ENCODE assay signal across 2 cellular contexts in the genomic region with DNA sequence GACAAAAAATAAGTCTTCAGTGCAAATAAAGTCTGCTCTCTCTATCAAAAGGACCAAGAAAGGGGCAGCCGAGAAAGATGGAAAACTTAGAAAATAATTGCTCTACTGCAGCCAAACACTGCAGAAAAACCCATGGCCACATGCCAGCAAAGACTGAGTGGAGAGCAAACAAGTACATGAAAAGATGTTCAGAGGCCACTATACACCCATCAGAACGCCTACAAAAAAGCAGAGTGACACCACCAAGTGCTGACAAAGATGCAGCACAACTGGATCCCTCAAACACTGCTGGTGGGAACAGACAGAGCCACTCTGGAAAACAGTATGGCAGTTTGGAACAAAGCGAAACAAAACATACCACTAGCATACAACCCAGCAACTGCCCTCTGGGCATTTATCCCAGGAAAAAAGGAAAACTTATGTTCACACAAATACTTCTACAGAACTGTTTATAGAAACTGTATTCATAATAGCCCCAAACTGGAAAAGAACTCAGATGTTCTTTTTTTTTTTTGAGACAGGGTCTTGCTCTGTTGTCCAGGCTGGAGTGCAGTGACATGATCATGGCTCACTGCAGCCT.
TF ChIP-seq lines count a peak whose summit lies in the region.

No MANE protein-coding gene starts in this region.

TF ChIP-seq in HepG2, 621 proteins besides CTCF, POLR2A, EP300 and RAD21:
- no peak for TF ChIP-seq SOX6 (IDR thresholded peaks at IDR 0.05)
- no peak for TF ChIP-seq SOX6 (CRISPR knock-in tag; IDR thresholded peaks at IDR 0.05)
- TF ChIP-seq ZNF7 (CRISPR knock-in tag; IDR thresholded peaks at IDR 0.05): peak; percentile 91

TF ChIP-seq in GM23338, 12 proteins besides CTCF, POLR2A, EP300 and RAD21:
- TF ChIP-seq, protein P1, sequence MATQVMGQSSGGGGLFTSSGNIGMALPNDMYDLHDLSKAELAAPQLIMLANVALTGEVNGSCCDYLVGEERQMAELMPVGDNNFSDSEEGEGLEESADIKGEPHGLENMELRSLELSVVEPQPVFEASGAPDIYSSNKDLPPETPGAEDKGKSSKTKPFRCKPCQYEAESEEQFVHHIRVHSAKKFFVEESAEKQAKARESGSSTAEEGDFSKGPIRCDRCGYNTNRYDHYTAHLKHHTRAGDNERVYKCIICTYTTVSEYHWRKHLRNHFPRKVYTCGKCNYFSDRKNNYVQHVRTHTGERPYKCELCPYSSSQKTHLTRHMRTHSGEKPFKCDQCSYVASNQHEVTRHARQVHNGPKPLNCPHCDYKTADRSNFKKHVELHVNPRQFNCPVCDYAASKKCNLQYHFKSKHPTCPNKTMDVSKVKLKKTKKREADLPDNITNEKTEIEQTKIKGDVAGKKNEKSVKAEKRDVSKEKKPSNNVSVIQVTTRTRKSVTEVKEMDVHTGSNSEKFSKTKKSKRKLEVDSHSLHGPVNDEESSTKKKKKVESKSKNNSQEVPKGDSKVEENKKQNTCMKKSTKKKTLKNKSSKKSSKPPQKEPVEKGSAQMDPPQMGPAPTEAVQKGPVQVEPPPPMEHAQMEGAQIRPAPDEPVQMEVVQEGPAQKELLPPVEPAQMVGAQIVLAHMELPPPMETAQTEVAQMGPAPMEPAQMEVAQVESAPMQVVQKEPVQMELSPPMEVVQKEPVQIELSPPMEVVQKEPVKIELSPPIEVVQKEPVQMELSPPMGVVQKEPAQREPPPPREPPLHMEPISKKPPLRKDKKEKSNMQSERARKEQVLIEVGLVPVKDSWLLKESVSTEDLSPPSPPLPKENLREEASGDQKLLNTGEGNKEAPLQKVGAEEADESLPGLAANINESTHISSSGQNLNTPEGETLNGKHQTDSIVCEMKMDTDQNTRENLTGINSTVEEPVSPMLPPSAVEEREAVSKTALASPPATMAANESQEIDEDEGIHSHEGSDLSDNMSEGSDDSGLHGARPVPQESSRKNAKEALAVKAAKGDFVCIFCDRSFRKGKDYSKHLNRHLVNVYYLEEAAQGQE (IDR thresholded peaks at IDR 0.05; ENCODE audit: unreplicated experiment): no peak
- TF ChIP-seq ZNF462 (CRISPR knock-in tag; IDR thresholded peaks at IDR 0.05) (no peak), ZNF331 (CRISPR knock-in tag; IDR thresholded peaks at IDR 0.05; ENCODE audit: low read depth) (no peak), JUNB (IDR thresholded peaks at IDR 0.05; ENCODE audit: unreplicated experiment) (no peak), EZH2phosphoT487 (IDR thresholded peaks at IDR 0.05; ENCODE audit: unreplicated experiment) (no peak), CREB1 (CRISPR knock-in tag; IDR thresholded peaks at IDR 0.05; ENCODE audit: low read depth) (no peak), ZNF114 (CRISPR knock-in tag; IDR thresholded peaks at IDR 0.05) (no peak), EZH2 (IDR thresholded peaks at IDR 0.05; ENCODE audit: low read depth, unreplicated experiment) (no peak), POLR2AphosphoS5 (IDR thresholded peaks at IDR 0.05; ENCODE audit: low read depth) (no peak)
- TF ChIP-seq, protein P2, sequence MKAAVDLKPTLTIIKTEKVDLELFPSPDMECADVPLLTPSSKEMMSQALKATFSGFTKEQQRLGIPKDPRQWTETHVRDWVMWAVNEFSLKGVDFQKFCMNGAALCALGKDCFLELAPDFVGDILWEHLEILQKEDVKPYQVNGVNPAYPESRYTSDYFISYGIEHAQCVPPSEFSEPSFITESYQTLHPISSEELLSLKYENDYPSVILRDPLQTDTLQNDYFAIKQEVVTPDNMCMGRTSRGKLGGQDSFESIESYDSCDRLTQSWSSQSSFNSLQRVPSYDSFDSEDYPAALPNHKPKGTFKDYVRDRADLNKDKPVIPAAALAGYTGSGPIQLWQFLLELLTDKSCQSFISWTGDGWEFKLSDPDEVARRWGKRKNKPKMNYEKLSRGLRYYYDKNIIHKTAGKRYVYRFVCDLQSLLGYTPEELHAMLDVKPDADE (IDR thresholded peaks at IDR 0.05): no peak
